ENCODE assay signal across 26 cellular contexts in the genomic region with DNA sequence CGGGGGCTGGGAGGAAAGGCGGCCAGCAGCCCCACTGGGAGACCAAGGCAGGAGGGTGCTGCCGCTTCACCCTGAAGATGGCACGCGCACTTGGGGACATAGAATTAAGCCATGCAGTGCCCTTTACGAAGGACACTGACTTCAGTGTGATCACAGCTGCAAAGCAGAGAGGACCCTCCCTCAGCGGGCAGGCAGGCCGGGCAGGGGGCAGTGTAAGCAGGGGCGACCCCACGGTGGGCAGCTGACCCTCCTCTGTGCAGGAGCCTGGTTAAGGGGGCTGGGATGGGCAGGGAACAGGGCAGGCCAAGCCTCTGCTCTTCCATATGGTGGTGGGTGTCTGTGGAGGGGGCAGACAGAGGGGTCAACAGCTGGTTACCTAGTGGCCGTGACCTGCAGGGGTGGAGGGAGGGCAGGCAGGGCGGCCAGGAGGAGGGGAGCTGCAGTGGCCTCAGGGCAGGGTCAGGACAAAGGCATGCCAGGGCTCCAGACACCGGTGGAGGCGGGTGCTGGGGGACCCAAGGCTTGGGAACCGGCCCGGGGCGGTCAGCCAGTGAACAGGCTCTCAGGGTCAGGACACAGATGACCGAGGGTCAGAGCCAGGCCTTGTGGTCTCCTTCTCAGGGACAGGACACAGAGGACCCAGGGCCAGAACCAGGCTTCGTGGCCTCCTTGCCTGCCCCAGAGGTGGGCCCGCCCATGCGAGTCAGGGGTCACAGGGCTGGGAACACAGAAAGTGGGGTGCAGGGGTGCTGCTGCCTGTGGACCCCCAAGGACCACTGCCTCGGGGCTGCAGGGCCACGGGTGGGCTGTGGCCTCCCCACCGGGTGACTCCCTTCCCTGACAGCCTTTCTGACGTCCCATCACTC. TPM values are rescaled to one million over a fixed set of nuclear protein-coding genes. Genes with fewer than 3 reads are reported as not detected.
DNase-seq lines count a peak whose midpoint lies in the region; ATAC-seq, FAIRE-seq and TF ChIP-seq lines count a peak whose summit lies in the region.
"Had no signal": no experiment of that assay in that cellular context is flagged by ENCODE, and none has a peak within 500 bp of the region (broad histone marks: within the 10 kb centered on the region; RNA-seq: fewer than 3 reads in every experiment).

No MANE protein-coding gene starts in this region.

- H3K27ac Mint-ChIP-seq in natural killer cell (no peak overlapping the region), nephron progenitor cell (no peak overlapping the region), endodermal cell (no peak overlapping the region)
- H3K27ac Mint-ChIP-seq in natural killer cell treated with Interleukin-12 subunit alpha and Interleukin-12 subunit beta and Interleukin-15 and Interleukin-18, amount 100 ng/mL, for 72 hours, result no peak overlapping the region
- H3K27ac Mint-ChIP-seq: CD4-positive, CD25-positive, alpha-beta regulatory T cell had no signal

- peak overlapping the region; percentile 60; the same call in 1 of the 2 replicates for H3K27ac ChIP-seq in VCaP
- no peak overlapping the region for H3K27ac ChIP-seq in endodermal cell (ENCODE audit: low read depth, low read length)
- H3K27ac ChIP-seq in psoas muscle, result no peak overlapping the region
- H3K27ac ChIP-seq: GM23248, Peyer's patch had no signal

- no peaks in the 10 kb centered on the region for H3K9me3 ChIP-seq in endodermal cell (ENCODE audit: control insufficient read depth, low read length)
- no peaks in the 10 kb centered on the region for H3K9me3 ChIP-seq in psoas muscle
- H3K9me3 ChIP-seq: BE2C, HAP-1, Peyer's patch had no signal

- H3K27me3 ChIP-seq in endodermal cell (ENCODE audit: control insufficient read depth, insufficient read depth, low read length, poor library complexity, severe bottlenecking) (peaks cover 32% of the 10 kb centered on the region), psoas muscle (ENCODE audit: insufficient read depth in 3 of 3, low read length in 2 of 3) (peaks cover 0 to 64% (median 36%) of the 10 kb centered on the region in 3 donors)

- in situ Hi-C loops in GM13977 (cut with MboI; ENCODE audit: low pct_unique_long_range_greater_than_20kb, low sequenced_read_pairs, unreplicated experiment), result loop anchor here (10.0 kb wide), 1 partner anchor 161 kb away; no protein-coding TSS in a partner anchor

- intact Hi-C loops in natural killer cell (cut with micrococcal nuclease) (no loop called here), psoas muscle (cut with DNase I) (no loop called here)

- H3K9ac ChIP-seq in endodermal cell (ENCODE audit: extremely low read depth, low read length, poor library complexity, severe bottlenecking), result no peak overlapping the region
- H3K9ac ChIP-seq: GM23248 had no signal

- ATAC-seq in natural killer cell, result no peak
- ATAC-seq in natural killer cell treated with Interleukin-12 subunit alpha and Interleukin-12 subunit beta and Interleukin-15 and Interleukin-18, amount 100 ng/mL, for 72 hours, result no peak
- no peak for ATAC-seq in psoas muscle

- WGBS in endodermal cell (ENCODE audit: insufficient coverage in 1 of 2, insufficient read length in 1 of 2), 2 experiments, result 88 to 90% methylated on average over 19 to 25 of the region's 25 CpGs
- 80 to 86% (median 80%) methylated on average over 21 to 25 of the region's 25 CpGs for WGBS in psoas muscle, 3 donors

- no peak overlapping the region for H3K4me3 ChIP-seq in endodermal cell (ENCODE audit: low read length)
- H3K4me3 ChIP-seq in psoas muscle, result no peak overlapping the region
- H3K4me3 ChIP-seq: GM23248, HAP-1 had no signal

- no peak for DNase-seq in natural killer cell
- DNase-seq in natural killer cell treated with Interleukin-12 subunit alpha and Interleukin-12 subunit beta and Interleukin-15 and Interleukin-18, amount 100 ng/mL, for 72 hours (ENCODE audit: low spot score), result no peak
- DNase-seq in nephron progenitor cell, result peak; percentile 43
- no peak for DNase-seq in endodermal cell
- DNase-seq in GM13977 (ENCODE audit: low spot score), result no peak
- DNase-seq in frontal cortex (ENCODE audit: low spot score in 2 of 2), result no peak
- no peak for DNase-seq in psoas muscle
- DNase-seq: BE2C; CD4-positive, CD25-positive, alpha-beta regulatory T cell; COR-L47; DMS 273 treated with DMSO at 0.1 percent for 48 hours; DMS79 treated with DMSO at 0.1 percent for 48 hours; GM23248; Kasumi-1; NCI-H1694 treated with DMSO at 0.1 percent for 48 hours; NCI-H2081 treated with DMSO at 0.1 percent for 48 hours; NCI-H2171 treated with DMSO at 0.1 percent for 48 hours; NCI-H524 treated with DMSO at 0.1 percent for 48 hours; NCI-H82; Peyer's patch had no signal

- H3K36me3 Mint-ChIP-seq in natural killer cell (no peaks in the 10 kb centered on the region), nephron progenitor cell (ENCODE audit: low read depth) (no peaks in the 10 kb centered on the region), endodermal cell (ENCODE audit: low read depth) (peaks cover 5% of the 10 kb centered on the region)
- no peaks in the 10 kb centered on the region for H3K36me3 Mint-ChIP-seq in natural killer cell treated with Interleukin-12 subunit alpha and Interleukin-12 subunit beta and Interleukin-15 and Interleukin-18, amount 100 ng/mL, for 72 hours
- H3K36me3 Mint-ChIP-seq: CD4-positive, CD25-positive, alpha-beta regulatory T cell; IgD-negative memory B cell had no signal

- peaks cover 5% of the 10 kb centered on the region for H3K4me1 ChIP-seq in endodermal cell (ENCODE audit: control insufficient read depth, insufficient read depth, low read length)
- H3K4me1 ChIP-seq in psoas muscle, result peaks cover 5% of the 10 kb centered on the region
- H3K4me1 ChIP-seq: BE2C had no signal

- H3K36me3 ChIP-seq in endodermal cell (ENCODE audit: control insufficient read depth, insufficient read depth, low read length) (no peaks in the 10 kb centered on the region), psoas muscle (ENCODE audit: insufficient read depth in 1 of 2, low read depth in 1 of 2) (no peaks in the 10 kb centered on the region)
- H3K36me3 ChIP-seq: BE2C, HAP-1, Peyer's patch had no signal

- TF ChIP-seq CTCF in natural killer cell (IDR thresholded peaks at IDR 0.05) (no peak), VCaP (conservative IDR thresholded peaks at IDR 0.05) (no peak), nephron progenitor cell (IDR thresholded peaks at IDR 0.05) (no peak), endodermal cell (conservative IDR thresholded peaks at IDR 0.05) (no peak), GM13977 (IDR thresholded peaks at IDR 0.05; ENCODE audit: extremely low read depth, insufficient read depth, missing control alignments) (no peak), psoas muscle (IDR thresholded peaks at IDR 0.05) (no peak)

- H3K4me3 Mint-ChIP-seq in natural killer cell (peak overlapping the region; percentile 37), nephron progenitor cell (no peak overlapping the region), endodermal cell (no peak overlapping the region)
- H3K4me3 Mint-ChIP-seq in natural killer cell treated with Interleukin-12 subunit alpha and Interleukin-12 subunit beta and Interleukin-15 and Interleukin-18, amount 100 ng/mL, for 72 hours, result no peak overlapping the region

- H3K27me3 Mint-ChIP-seq in natural killer cell (ENCODE audit: low read depth in 2 of 2) (peaks cover 0 to 5% of the 10 kb centered on the region in 2 donors), nephron progenitor cell (ENCODE audit: low read depth, poor library complexity) (peaks cover 32% of the 10 kb centered on the region), endodermal cell (ENCODE audit: insufficient read depth) (peaks cover 26% of the 10 kb centered on the region)
- H3K27me3 Mint-ChIP-seq in natural killer cell treated with Interleukin-12 subunit alpha and Interleukin-12 subunit beta and Interleukin-15 and Interleukin-18, amount 100 ng/mL, for 72 hours, result no peaks in the 10 kb centered on the region
- H3K27me3 Mint-ChIP-seq: IgD-negative memory B cell had no signal

- no peaks in the 10 kb centered on the region for H3K4me1 Mint-ChIP-seq in natural killer cell
- no peaks in the 10 kb centered on the region for H3K4me1 Mint-ChIP-seq in natural killer cell treated with Interleukin-12 subunit alpha and Interleukin-12 subunit beta and Interleukin-15 and Interleukin-18, amount 100 ng/mL, for 72 hours (ENCODE audit: low read depth in 2 of 2)
- peaks cover 12% of the 10 kb centered on the region for H3K4me1 Mint-ChIP-seq in nephron progenitor cell
- H3K4me1 Mint-ChIP-seq in endodermal cell, result peaks cover 6% of the 10 kb centered on the region

- FAIRE-seq in frontal cortex (lab: Jason Lieb, UNC), result no peak
- FAIRE-seq: A204.1, GM12891, HTR-8/SVneo had no signal

- H3K9me3 Mint-ChIP-seq in natural killer cell, result no peaks in the 10 kb centered on the region
- no peaks in the 10 kb centered on the region for H3K9me3 Mint-ChIP-seq in natural killer cell treated with Interleukin-12 subunit alpha and Interleukin-12 subunit beta and Interleukin-15 and Interleukin-18, amount 100 ng/mL, for 72 hours
- no peaks in the 10 kb centered on the region for H3K9me3 Mint-ChIP-seq in nephron progenitor cell
- H3K9me3 Mint-ChIP-seq in endodermal cell, result no peaks in the 10 kb centered on the region
- H3K9me3 Mint-ChIP-seq: CD4-positive, CD25-positive, alpha-beta regulatory T cell; IgD-negative memory B cell had no signal

RNA-seq across cellular contexts. Expression of gene LMNTD2, which starts 7.2 kb away (rescaled TPM):
- total RNA-seq in natural killer cell (1 to 10 TPM; 3.5 to 5.2 (median 5.0) TPM), endodermal cell (10 to 100 TPM in 1 of 2 donors, 1 to 10 TPM in 1; 8.5 to 13.3 TPM), frontal cortex (not detected), psoas muscle (under 1 TPM in 2 of 4 donors, not detected in 2; 0.25 to 0.27 TPM)
- total RNA-seq in natural killer cell treated with Interleukin-12 subunit alpha and Interleukin-12 subunit beta and Interleukin-15 and Interleukin-18, amount 100 ng/mL, for 72 hours, result 1 to 10 TPM; 1.1 to 2.1 TPM
- 1.8 TPM for polyA plus RNA-seq in endodermal cell (2013, experiment 1 of 2)
- 1.8 TPM for polyA plus RNA-seq in endodermal cell (2013, experiment 2 of 2)
- under 1 TPM; 0.04 to 0.12 (median 0.09) TPM for polyA plus RNA-seq in psoas muscle

RNA-seq across cellular contexts. Expression of gene RASSF7, which starts 7.5 kb away (rescaled TPM):
- total RNA-seq in natural killer cell (10 to 100 TPM; 19.0 to 21.7 (median 20.0) TPM), endodermal cell (10 to 100 TPM; 34.2 to 36.3 TPM), frontal cortex (2.0 TPM), psoas muscle (1 to 10 TPM in 1 of 4 donors, under 1 TPM in 2, not detected in 1; 0.78 to 1.2 (median 0.84) TPM)
- total RNA-seq in natural killer cell treated with Interleukin-12 subunit alpha and Interleukin-12 subunit beta and Interleukin-15 and Interleukin-18, amount 100 ng/mL, for 72 hours, result 10 to 100 TPM; 13.3 to 22.9 TPM
- 11.3 TPM for polyA plus RNA-seq in endodermal cell (2013, experiment 1 of 2)
- polyA plus RNA-seq in endodermal cell (2013, experiment 2 of 2), result 14.6 TPM
- polyA plus RNA-seq in psoas muscle, result 1 to 10 TPM in 1 of 3 donors, under 1 TPM in 2; 0.65 to 1.4 (median 1.00) TPM

RNA-seq across cellular contexts. Expression of gene LRRC56, which starts 16.0 kb away (rescaled TPM):
- total RNA-seq in natural killer cell (1 to 10 TPM; 1.5 to 2.4 (median 2.2) TPM), endodermal cell (1 to 10 TPM; 3.0 to 4.3 TPM), frontal cortex (1.2 TPM), psoas muscle (under 1 TPM; 0.30 to 0.84 (median 0.55) TPM)
- total RNA-seq in natural killer cell treated with Interleukin-12 subunit alpha and Interleukin-12 subunit beta and Interleukin-15 and Interleukin-18, amount 100 ng/mL, for 72 hours, result 1 to 10 TPM in 1 of 2 donors, under 1 TPM in 1; 0.98 to 1.8 TPM
- polyA plus RNA-seq in endodermal cell (2013, experiment 1 of 2), result 0.93 TPM
- polyA plus RNA-seq in endodermal cell (2013, experiment 2 of 2), result 1.3 TPM
- under 1 TPM in 2 of 3 donors, not detected in 1; 0.39 to 0.61 TPM for polyA plus RNA-seq in psoas muscle

RNA-seq across cellular contexts. Expression of gene HRAS, which starts 17.9 kb away (rescaled TPM):
- 10 to 100 TPM; 27.6 to 35.0 (median 30.6) TPM for total RNA-seq in natural killer cell
- 10 to 100 TPM; 33.6 to 83.5 TPM for total RNA-seq in natural killer cell treated with Interleukin-12 subunit alpha and Interleukin-12 subunit beta and Interleukin-15 and Interleukin-18, amount 100 ng/mL, for 72 hours
- 10 to 100 TPM; 64.8 to 68.2 TPM for total RNA-seq in endodermal cell
- 48.8 TPM for polyA plus RNA-seq in endodermal cell (2013, experiment 1 of 2)
- polyA plus RNA-seq in endodermal cell (2013, experiment 2 of 2), result 45.1 TPM
- total RNA-seq in frontal cortex, result 43.6 TPM
- 10 to 100 TPM; 43.6 to 74.7 (median 53.9) TPM for total RNA-seq in psoas muscle
- 10 to 100 TPM; 53.9 to 76.2 (median 66.3) TPM for polyA plus RNA-seq in psoas muscle

RNA-seq across cellular contexts. Expression of gene PHRF1, which starts 23.0 kb away (rescaled TPM):
- total RNA-seq in natural killer cell (10 to 100 TPM; 46.1 to 52.0 (median 46.9) TPM), endodermal cell (10 to 100 TPM; 43.4 to 48.0 TPM), frontal cortex (30.6 TPM), psoas muscle (10 to 100 TPM; 19.8 to 31.2 (median 25.0) TPM)
- 10 to 100 TPM; 49.2 to 85.7 TPM for total RNA-seq in natural killer cell treated with Interleukin-12 subunit alpha and Interleukin-12 subunit beta and Interleukin-15 and Interleukin-18, amount 100 ng/mL, for 72 hours
- polyA plus RNA-seq in endodermal cell (2013, experiment 1 of 2), result 23.9 TPM
- polyA plus RNA-seq in endodermal cell (2013, experiment 2 of 2), result 22.0 TPM
- polyA plus RNA-seq in psoas muscle, result 10 to 100 TPM; 11.7 to 19.5 (median 13.5) TPM
